ENCODE assay signal across 30 cellular contexts in genomic region chr1:85947223-85947622, GRCh38.
"Had no signal": no experiment of that assay in that cellular context is flagged by ENCODE, and none has a peak within 500 bp of the region (broad histone marks: within the 10 kb centered on the region; RNA-seq: fewer than 3 reads in every experiment).

No MANE protein-coding gene starts in this region.

- H3K4me3 ChIP-seq: MG63, PC-9, SJCRH30, SK-N-MC had no signal

- H3K4me2 ChIP-seq: PC-9 had no signal

- H2AFZ ChIP-seq: PC-9 had no signal

- ATAC-seq: Panc1, Right ventricle myocardium inferior, SK-N-SH treated with all-trans-retinoic acid at 6 μM for 48 hours, T-cell had no signal

- H3K27me3 ChIP-seq: MG63, SJCRH30 had no signal

- H3K27ac ChIP-seq: PC-9, RWPE1, SJCRH30, SK-N-MC had no signal

- DNase-seq: Kasumi-1, MG63, MV-4-11, NCI-H1092, NCI-H1105, NCI-H1417 treated with DMSO at 0.1 percent for 48 hours, NCI-H1436 treated with DMSO at 0.1 percent for 48 hours, NCI-H1694 treated with DMSO at 0.1 percent for 48 hours, NCI-H187 treated with DMSO at 0.1 percent for 48 hours, NCI-H2029, NCI-H2081, NCI-H2171 treated with DMSO at 0.1 percent for 48 hours, NCI-H2227 treated with DMSO at 0.1 percent for 48 hours, NCI-H345, NCI-H446, NCI-H510A treated with DMSO at 0.1 percent for 48 hours, NCI-H526, NCI-H69, NCI-H748 treated with DMSO at 0.1 percent for 48 hours, NCI-H82, PC-9, SHP77, SIG-M5, SJCRH30, T-cell had no signal

- H3K9me3 ChIP-seq: MG63, SJCRH30 had no signal

- H3K36me3 ChIP-seq: MG63, SJCRH30 had no signal
